In the genomic region with DNA sequence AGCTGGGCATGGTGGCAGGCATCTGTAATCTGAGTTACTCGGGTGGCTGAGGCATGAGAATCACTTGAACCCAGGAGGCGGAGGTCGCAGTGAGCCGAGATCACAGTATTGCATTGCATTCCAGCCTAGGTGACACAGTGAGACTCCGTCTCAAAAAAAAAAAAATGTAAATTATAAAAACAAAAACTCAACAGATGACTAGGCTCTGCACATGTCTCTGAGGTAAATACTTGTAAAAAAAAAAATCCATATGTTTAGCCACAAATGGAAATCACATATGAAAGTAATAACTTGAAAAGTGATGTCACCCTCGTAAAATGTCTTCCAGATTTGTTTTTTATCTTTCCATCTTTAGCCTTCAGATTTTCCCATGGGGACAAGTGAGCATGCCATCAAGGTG, we compare ENCODE assay signal across 22 cellular contexts.
"Had no signal": no experiment of that assay in that cellular context is flagged by ENCODE, and none has a peak within 500 bp of the region (broad histone marks: within the 10 kb centered on the region; RNA-seq: fewer than 3 reads in every experiment).

No MANE protein-coding gene starts in this region.

- H3K36me3 ChIP-seq: gastrocnemius medialis had no signal

- H3K9me3 ChIP-seq: gastrocnemius medialis, psoas muscle had no signal

- H3K4me3 ChIP-seq: body of pancreas, dorsolateral prefrontal cortex, gastrocnemius medialis, left lung, psoas muscle, tibial artery had no signal

- H3K9me3 Mint-ChIP-seq: activated CD4-positive, alpha-beta T cell treated with anti-CD3 and anti-CD28 coated beads, Interleukin-2, amount 10 ng/mL, durations not matched to agents 24 days and 14 days; activated T-helper 2 cell treated with anti-CD3 and anti-CD28 coated beads, Interferon-gamma antibody, Interleukin-2, Interleukin-4, amounts not matched to agents 10 μg/mL and 5 μg/mL and 100 μg/mL, durations not matched to agents 14 hours and 24 hours and 36 hours had no signal

- H3K4me3 Mint-ChIP-seq: activated CD4-positive, alpha-beta T cell treated with anti-CD3 and anti-CD28 coated beads, Interleukin-2, amount 10 ng/mL, durations not matched to agents 24 days and 14 days; activated CD8-positive, alpha-beta T cell treated with anti-CD3 and anti-CD28 coated beads, Interleukin-2, amount 10 ng/mL, durations not matched to agents 7 days and 5 days; activated naive CD8-positive, alpha-beta T cell treated with anti-CD3 and anti-CD28 coated beads, Interleukin-2, amount 10 ng/mL, durations not matched to agents 7 days and 5 days; activated T-cell treated with anti-CD3 and anti-CD28 coated beads, Interleukin-2, amount 50 U/mL, for 24 hours; nephron progenitor cell had no signal

- H3K27me3 ChIP-seq: body of pancreas, dorsolateral prefrontal cortex, gastrocnemius medialis, left lung, tibial artery had no signal

- H3K27me3 Mint-ChIP-seq: activated CD4-positive, alpha-beta T cell treated with anti-CD3 and anti-CD28 coated beads, Interleukin-2, amount 10 ng/mL, durations not matched to agents 24 days and 14 days; activated naive CD8-positive, alpha-beta T cell treated with anti-CD3 and anti-CD28 coated beads, Interleukin-2, amount 10 ng/mL, durations not matched to agents 7 days and 5 days; activated T-cell treated with anti-CD3 and anti-CD28 coated beads, Interleukin-2, amount 50 U/mL, for 24 hours had no signal

- H3K27ac ChIP-seq: body of pancreas, dorsolateral prefrontal cortex, gastrocnemius medialis, left lung, psoas muscle, tibial artery had no signal

- H3K4me1 ChIP-seq: body of pancreas, gastrocnemius medialis, left lung, psoas muscle, tibial artery had no signal

- ATAC-seq: activated CD8-positive, alpha-beta T cell treated with anti-CD3 and anti-CD28 coated beads, Interleukin-2, amount 10 ng/mL, durations not matched to agents 7 days and 5 days; body of pancreas; gastrocnemius medialis; left lung; psoas muscle; right cardiac atrium had no signal

- DNase-seq: activated CD4-positive, alpha-beta T cell treated with anti-CD3 and anti-CD28 coated beads, Interleukin-2, amount 10 ng/mL, durations not matched to agents 24 days and 14 days; activated CD8-positive, alpha-beta T cell treated with anti-CD3 and anti-CD28 coated beads, Interleukin-2, amount 10 ng/mL, durations not matched to agents 7 days and 5 days; activated naive CD4-positive, alpha-beta T cell treated with Interleukin-2 at 50 U/mL for 16 hours; activated naive CD8-positive, alpha-beta T cell treated with anti-CD3 and anti-CD28 coated beads, Interleukin-2, amount 10 ng/mL, durations not matched to agents 7 days and 5 days; activated T-cell treated with anti-CD3 and anti-CD28 coated beads, Interleukin-2, amount 50 U/mL, for 24 hours; body of pancreas; caudate nucleus; dorsolateral prefrontal cortex; gastrocnemius medialis; head of caudate nucleus; kidney; left lung; mammary epithelial cell; nephron progenitor cell; nucleus accumbens; psoas muscle; right cardiac atrium; stimulated activated CD4-positive, alpha-beta T cell treated with anti-CD3 and anti-CD28 coated beads, Interleukin-2, amount 100 ng/mL, for 24 hours; stimulated activated naive CD4-positive, alpha-beta T cell treated with Interleukin-2 at 50 U/mL for 16 hours; substantia nigra; tibial artery had no signal

- H3K27ac Mint-ChIP-seq: activated CD4-positive, alpha-beta T cell treated with anti-CD3 and anti-CD28 coated beads, Interleukin-2, amount 10 ng/mL, durations not matched to agents 24 days and 14 days; activated CD8-positive, alpha-beta T cell treated with anti-CD3 and anti-CD28 coated beads, Interleukin-2, amount 10 ng/mL, durations not matched to agents 7 days and 5 days; activated naive CD8-positive, alpha-beta T cell treated with anti-CD3 and anti-CD28 coated beads, Interleukin-2, amount 10 ng/mL, durations not matched to agents 7 days and 5 days; activated T-cell treated with anti-CD3 and anti-CD28 coated beads, Interleukin-2, amount 50 U/mL, for 24 hours; activated T-helper 2 cell treated with anti-CD3 and anti-CD28 coated beads, Interferon-gamma antibody, Interleukin-2, Interleukin-4, amounts not matched to agents 10 μg/mL and 5 μg/mL and 100 μg/mL, durations not matched to agents 14 hours and 24 hours and 36 hours; nephron progenitor cell had no signal

- H3K36me3 Mint-ChIP-seq: activated naive CD8-positive, alpha-beta T cell treated with anti-CD3 and anti-CD28 coated beads, Interleukin-2, amount 10 ng/mL, durations not matched to agents 7 days and 5 days had no signal

- H3K4me1 Mint-ChIP-seq: activated CD4-positive, alpha-beta T cell treated with anti-CD3 and anti-CD28 coated beads, Interleukin-2, amount 10 ng/mL, durations not matched to agents 24 days and 14 days; activated naive CD8-positive, alpha-beta T cell treated with anti-CD3 and anti-CD28 coated beads, Interleukin-2, amount 10 ng/mL, durations not matched to agents 7 days and 5 days had no signal
